ENCODE assay signal across 15 cellular contexts in genomic region chr2:47501374-47502200, GRCh38.
A peak's percentile ranks its signal among the peaks of the same experiment; 100 is the strongest.
DNase-seq lines count a peak whose midpoint lies in the region; ATAC-seq lines count a peak whose summit lies in the region.
"Had no signal": no experiment of that assay in that cellular context is flagged by ENCODE, and none has a peak within 500 bp of the region (broad histone marks: within the 10 kb centered on the region; RNA-seq: fewer than 3 reads in every experiment).

No MANE protein-coding gene starts in this region.

- no peak for ATAC-seq in stimulated activated naive CD8-positive, alpha-beta T cell treated with anti-CD3 and anti-CD28 coated beads, Interleukin-15, Interleukin-2, amounts not matched to agents 100 U/mL and 50 U/mL, for 24 hours
- no peak for ATAC-seq in HG03442 (IDR thresholded peaks at IDR 0.05; ENCODE audit: unreplicated experiment)
- no peak for ATAC-seq in T-cell (replicated peaks in 1 of 4)
- ATAC-seq: left lobe of liver had no signal

- no peak overlapping the region for H3K27ac ChIP-seq in SJSA1
- peak overlapping the region; percentile 94 for H3K27ac ChIP-seq in epithelial cell of prostate
- H3K27ac ChIP-seq: KMS-11, suprapubic skin had no signal

- peaks cover 17% of the 10 kb centered on the region for H3K36me3 Mint-ChIP-seq in stimulated activated naive CD8-positive, alpha-beta T cell treated with anti-CD3 and anti-CD28 coated beads, Interleukin-15, Interleukin-2, amounts not matched to agents 100 ng/mL and 50 ng/mL, for 24 hours (ENCODE audit: low read depth)
- H3K36me3 Mint-ChIP-seq in T-cell, result peaks cover 22% of the 10 kb centered on the region
- H3K36me3 Mint-ChIP-seq: CD14-positive monocyte had no signal

- H3K4me3 Mint-ChIP-seq in stimulated activated naive CD8-positive, alpha-beta T cell treated with anti-CD3 and anti-CD28 coated beads, Interleukin-15, Interleukin-2, amounts not matched to agents 100 ng/mL and 50 ng/mL, for 24 hours, result peak overlapping the region; percentile 32
- H3K4me3 Mint-ChIP-seq in T-cell, result no peak overlapping the region
- H3K4me3 Mint-ChIP-seq: CD14-positive monocyte had no signal

- H3K4me1 ChIP-seq in SJSA1 (replicated peaks), result peaks cover 13% of the 10 kb centered on the region
- H3K4me1 ChIP-seq: suprapubic skin had no signal

- peaks cover 26% of the 10 kb centered on the region for H3K9me3 Mint-ChIP-seq in stimulated activated naive CD8-positive, alpha-beta T cell treated with anti-CD3 and anti-CD28 coated beads, Interleukin-15, Interleukin-2, amounts not matched to agents 100 ng/mL and 50 ng/mL, for 24 hours
- H3K9me3 Mint-ChIP-seq in T-cell, result peaks cover 12 to 24% (median 23%) of the 10 kb centered on the region in 3 donors

- H3K4me3 ChIP-seq in SJSA1, result no peak overlapping the region
- H3K4me3 ChIP-seq: suprapubic skin had no signal

- H3K9me3 ChIP-seq in SJSA1 (replicated peaks), result peaks cover 12% of the 10 kb centered on the region
- H3K9me3 ChIP-seq: suprapubic skin had no signal

- no peak for DNase-seq in stimulated activated naive CD8-positive, alpha-beta T cell treated with anti-CD3 and anti-CD28 coated beads, Interleukin-15, Interleukin-2, amounts not matched to agents 100 U/mL and 50 U/mL, for 24 hours
- DNase-seq in SJSA1 (ENCODE audit: low read depth in 1 of 2, low spot score in 2 of 2), result peak; percentile 9 to 16
- DNase-seq in epithelial cell of prostate (ENCODE audit: low read depth, low spot score), result peak; percentile 44
- DNase-seq in T-cell, result no peak
- DNase-seq in DMS114 treated with DMSO at 0.1 percent for 48 hours (lab: John Stamatoyannopoulos, UW; ENCODE audit: unreplicated experiment), result no peak
- no peak for DNase-seq in NCI-H1694 treated with DMSO at 0.1 percent for 48 hours (lab: John Stamatoyannopoulos, UW)
- DNase-seq: foreskin melanocyte; NCI-H526; stimulated activated CD4-positive, alpha-beta T cell treated with anti-CD3 and anti-CD28 coated beads, Interleukin-4, amount 100 ng/mL, for 24 hours had no signal

- no peaks in the 10 kb centered on the region for H3K27me3 ChIP-seq in SJSA1 (replicated peaks)
- H3K27me3 ChIP-seq: suprapubic skin had no signal

- no peaks in the 10 kb centered on the region for H3K36me3 ChIP-seq in SJSA1
- H3K36me3 ChIP-seq: suprapubic skin had no signal

- CTCF ChIA-PET in T-cell (lab: Charles Lee), result no interaction called here

- H3K27me3 Mint-ChIP-seq in stimulated activated naive CD8-positive, alpha-beta T cell treated with anti-CD3 and anti-CD28 coated beads, Interleukin-15, Interleukin-2, amounts not matched to agents 100 ng/mL and 50 ng/mL, for 24 hours, result no peaks in the 10 kb centered on the region
- peaks cover 0 to 1% of the 10 kb centered on the region in 2 donors for H3K27me3 Mint-ChIP-seq in T-cell

- H3K4me1 Mint-ChIP-seq in stimulated activated naive CD8-positive, alpha-beta T cell treated with anti-CD3 and anti-CD28 coated beads, Interleukin-15, Interleukin-2, amounts not matched to agents 100 ng/mL and 50 ng/mL, for 24 hours (ENCODE audit: low read depth), result peaks cover 23% of the 10 kb centered on the region
- peaks cover 0 to 5% (median 3%) of the 10 kb centered on the region in 3 donors for H3K4me1 Mint-ChIP-seq in T-cell
- H3K4me1 Mint-ChIP-seq: CD14-positive monocyte had no signal

- peak overlapping the region; percentile 36 for H3K27ac Mint-ChIP-seq in stimulated activated naive CD8-positive, alpha-beta T cell treated with anti-CD3 and anti-CD28 coated beads, Interleukin-15, Interleukin-2, amounts not matched to agents 100 ng/mL and 50 ng/mL, for 24 hours
- peak overlapping the region in 1 of 2 donors; percentile 11 for H3K27ac Mint-ChIP-seq in T-cell
- H3K27ac Mint-ChIP-seq: CD14-positive monocyte had no signal

- POLR2A ChIA-PET in T-cell (lab: Charles Lee), result no interaction called here

Comparison
In these comparisons a context has a peak if more than half of its experiments do, and no peak if none do; other contexts are left out.
1. DNase-seq: peak in SJSA1 (2 of 2) and epithelial cell of prostate (single experiment); none in stimulated activated naive CD8-positive, alpha-beta T cell treated with anti-CD3 and anti-CD28 coated beads, Interleukin-15, Interleukin-2, amounts not matched to agents 100 U/mL and 50 U/mL, for 24 hours (single experiment), T-cell (0 of 34), DMS114 treated with DMSO at 0.1 percent for 48 hours (single experiment) and NCI-H1694 treated with DMSO at 0.1 percent for 48 hours (single experiment).